Comparison of ENCODE assay signal across 1 cellular context in genomic region chr11:74984730-74985129, GRCh38.
A peak's percentile ranks its signal among the peaks of the same experiment; 100 is the strongest.
TF ChIP-seq lines count a peak whose summit lies in the region.

No MANE protein-coding gene starts in this region.

TF ChIP-seq in K562, 482 proteins besides CTCF, POLR2A, EP300 and RAD21:
- TF ChIP-seq NR2F6 (CRISPR knock-in tag; IDR thresholded peaks at IDR 0.05) (no peak), ZFP30 (CRISPR knock-in tag; IDR thresholded peaks at IDR 0.05; ENCODE audit: borderline replicate concordance) (no peak), RB1 (IDR thresholded peaks at IDR 0.05; ENCODE audit: low read depth) (no peak), SMARCB1 (IDR thresholded peaks at IDR 0.05; ENCODE audit: insufficient read length, low read depth) (no peak), ZNF311 (CRISPR knock-in tag; IDR thresholded peaks at IDR 0.05) (no peak), RNF219 (CRISPR knock-in tag; IDR thresholded peaks at IDR 0.05) (no peak), HDAC8 (tag; IDR thresholded peaks at IDR 0.05) (no peak), KLF6 (CRISPR knock-in tag; IDR thresholded peaks at IDR 0.05; ENCODE audit: borderline replicate concordance) (no peak), ZNF583 (CRISPR knock-in tag; IDR thresholded peaks at IDR 0.05) (no peak), ZNF407 (IDR thresholded peaks at IDR 0.05; ENCODE audit: low read depth) (no peak), ZFX (CRISPR knock-in tag; IDR thresholded peaks at IDR 0.05) (no peak), SMARCA4 (IDR thresholded peaks at IDR 0.05) (no peak), NFIX (CRISPR knock-in tag; IDR thresholded peaks at IDR 0.05; ENCODE audit: low read depth) (no peak), LARP7 (IDR thresholded peaks at IDR 0.05) (no peak), NR0B1 (IDR thresholded peaks at IDR 0.05; ENCODE audit: partially characterized antibody) (no peak), NCOR1 (IDR thresholded peaks at IDR 0.05) (no peak), SFPQ (IDR thresholded peaks at IDR 0.05; ENCODE audit: low read depth, low read length) (no peak), PHTF2 (CRISPR knock-in tag; IDR thresholded peaks at IDR 0.05) (no peak), BCOR (IDR thresholded peaks at IDR 0.05) (0 out of 2 replicates have a peak, but pooled peaks have one; percentile 70), HDAC3 (IDR thresholded peaks at IDR 0.05; ENCODE audit: borderline replicate concordance, partially characterized antibody) (no peak), HMGXB4 (CRISPR knock-in tag; IDR thresholded peaks at IDR 0.05) (no peak), KDM1A (IDR thresholded peaks at IDR 0.05) (0 out of 4 replicates have a peak, but pooled peaks of 1 of the 2 experiments have one; percentile 12), ZFPM2 (CRISPR knock-in tag; IDR thresholded peaks at IDR 0.05) (no peak), RBM25 (IDR thresholded peaks at IDR 0.05; ENCODE audit: low read depth, low read length, severe bottlenecking) (peak; percentile 72), SREBF1 (IDR thresholded peaks at IDR 0.05; ENCODE audit: borderline replicate concordance, low read depth, low read length) (no peak), ARID3A (IDR thresholded peaks at IDR 0.05; ENCODE audit: borderline replicate concordance, low read depth, low read length) (no peak)
